In the genomic region with DNA sequence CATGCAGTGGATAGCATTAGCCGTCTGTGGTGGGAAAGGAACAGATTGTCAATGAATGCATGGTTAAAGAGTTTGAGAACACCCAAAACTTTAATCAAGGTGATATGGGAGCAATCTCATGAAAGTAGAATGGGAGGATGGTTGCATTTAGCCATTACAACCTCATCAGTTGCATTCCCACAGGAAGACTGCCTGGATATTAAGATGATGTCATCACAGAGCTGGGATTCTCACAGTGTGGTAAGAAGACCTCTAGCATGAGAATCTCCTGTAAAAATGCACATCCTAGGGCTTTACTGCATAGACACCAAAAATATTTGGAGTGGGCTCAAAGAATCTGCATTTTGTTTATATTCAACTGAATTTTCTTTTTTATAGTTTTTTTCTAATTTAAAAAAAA, we compare ENCODE assay signal across 26 cellular contexts.
"Had no signal": no experiment of that assay in that cellular context is flagged by ENCODE, and none has a peak within 500 bp of the region (broad histone marks: within the 10 kb centered on the region; RNA-seq: fewer than 3 reads in every experiment).

No MANE protein-coding gene starts in this region.

- H3K27me3 ChIP-seq: esophagus muscularis mucosa, foreskin keratinocyte, gastroesophageal sphincter, heart left ventricle, neural progenitor cell, stomach, thyroid gland had no signal

- H3K9me3 ChIP-seq: thyroid gland had no signal

- H3K9ac ChIP-seq: neural progenitor cell, parathyroid adenoma had no signal

- H3K27ac ChIP-seq: coronary artery, esophagus muscularis mucosa, foreskin keratinocyte, gastroesophageal sphincter, heart left ventricle, neural progenitor cell, parathyroid adenoma, stomach, thyroid gland had no signal

- H3K4me3 Mint-ChIP-seq: memory B cell; naive thymus-derived CD4-positive, alpha-beta T cell; nephron; neural progenitor cell; stimulated activated effector memory CD8-positive, alpha-beta T cell treated with anti-CD3 and anti-CD28 coated beads, Interleukin-12 subunit alpha, Interleukin-12 subunit beta, amount 100 ng/mL, for 72 hours had no signal

- H3K4me1 Mint-ChIP-seq: memory B cell; naive thymus-derived CD4-positive, alpha-beta T cell; neural progenitor cell; stimulated activated effector memory CD8-positive, alpha-beta T cell treated with anti-CD3 and anti-CD28 coated beads, Interleukin-12 subunit alpha, Interleukin-12 subunit beta, amount 100 ng/mL, for 72 hours had no signal

- H3K79me2 ChIP-seq: parathyroid adenoma had no signal

- H3K4me2 ChIP-seq: neural progenitor cell had no signal

- H3K36me3 Mint-ChIP-seq: neural progenitor cell; stimulated activated effector memory CD8-positive, alpha-beta T cell treated with anti-CD3 and anti-CD28 coated beads, Interleukin-12 subunit alpha, Interleukin-12 subunit beta, amount 100 ng/mL, for 72 hours had no signal

- H3K4me3 ChIP-seq: coronary artery, esophagus muscularis mucosa, gastroesophageal sphincter, heart left ventricle, lung, neural progenitor cell, stomach, thyroid gland had no signal

- DNase-seq: dermis blood vessel endothelial cell; effector memory CD4-positive, alpha-beta T cell; foreskin keratinocyte; heart left ventricle; hippocampal formation; midbrain; naive thymus-derived CD4-positive, alpha-beta T cell; stimulated activated CD4-positive, alpha-beta T cell treated with anti-CD3 and anti-CD28 coated beads, Interleukin-2, amount 100 ng/mL, for 24 hours; stimulated activated CD4-positive, alpha-beta T cell treated with anti-CD3 and anti-CD28 coated beads, Interleukin-4, amount 100 ng/mL, for 24 hours; stimulated activated naive CD4-positive, alpha-beta T cell treated with Interleukin-2 at 50 U/mL for 16 hours; stomach; thyroid gland; trophoblast cell had no signal

- H2AFZ ChIP-seq: neural progenitor cell, parathyroid adenoma had no signal

- H3K27ac Mint-ChIP-seq: memory B cell; naive thymus-derived CD4-positive, alpha-beta T cell; nephron; neural progenitor cell; progenitor cell of endocrine pancreas; stimulated activated effector memory CD8-positive, alpha-beta T cell treated with anti-CD3 and anti-CD28 coated beads, Interleukin-12 subunit alpha, Interleukin-12 subunit beta, amount 100 ng/mL, for 72 hours had no signal

- FAIRE-seq: endothelial cell of umbilical vein, islet of Langerhans had no signal

- H3K4me1 ChIP-seq: esophagus muscularis mucosa, foreskin keratinocyte, gastroesophageal sphincter, heart left ventricle, parathyroid adenoma, stomach, thyroid gland had no signal

- ATAC-seq: foreskin keratinocyte; gastroesophageal sphincter; heart left ventricle; naive thymus-derived CD4-positive, alpha-beta T cell; sciatic nerve; stimulated activated effector memory CD8-positive, alpha-beta T cell treated with anti-CD3 and anti-CD28 coated beads, Interleukin-12 subunit alpha, Interleukin-12 subunit beta, amount 100 ng/mL, for 72 hours had no signal

- H3K36me3 ChIP-seq: esophagus muscularis mucosa, gastroesophageal sphincter, heart left ventricle, neural progenitor cell, stomach, thyroid gland had no signal
